1 cellular context compared by ENCODE assay signal in genomic region chr19:19224852-19225494, GRCh38.
A peak's percentile ranks its signal among the peaks of the same experiment; 100 is the strongest.
TF ChIP-seq lines count a peak whose summit lies in the region.

No MANE protein-coding gene starts in this region.

TF ChIP-seq in HepG2, 621 proteins besides CTCF, POLR2A, EP300 and RAD21 (continued from another document and continues in another):
- TF ChIP-seq FUBP1 (CRISPR knock-in tag; IDR thresholded peaks at IDR 0.05; ENCODE audit: borderline replicate concordance) (no peak), HMGXB3 (CRISPR knock-in tag; IDR thresholded peaks at IDR 0.05; ENCODE audit: borderline replicate concordance) (no peak), KAT8 (CRISPR knock-in tag; IDR thresholded peaks at IDR 0.05) (peak; percentile 25; the same call in 1 of the 2 replicates), ZMYM2 (CRISPR knock-in tag; IDR thresholded peaks at IDR 0.05) (0 out of 2 replicates have a peak, but pooled peaks have one; percentile 20), PTBP1 (IDR thresholded peaks at IDR 0.05; ENCODE audit: low read depth, low read length, poor library complexity, severe bottlenecking) (no peak), GPN1 (CRISPR knock-in tag; IDR thresholded peaks at IDR 0.05; ENCODE audit: borderline replicate concordance) (no peak), ZNF501 (CRISPR knock-in tag; IDR thresholded peaks at IDR 0.05) (peak; percentile 73), NFE2 (CRISPR knock-in tag; IDR thresholded peaks at IDR 0.05) (no peak), ZMAT5 (CRISPR knock-in tag; IDR thresholded peaks at IDR 0.05; ENCODE audit: borderline replicate concordance, low read depth) (no peak), IRF1 (CRISPR knock-in tag; IDR thresholded peaks at IDR 0.05; ENCODE audit: low read depth) (peak; percentile 88; the same call in 1 of the 2 replicates), POLR2AphosphoS5 (IDR thresholded peaks at IDR 0.05; ENCODE audit: low read depth, low read length) (no peak), ZNF878 (CRISPR knock-in tag; IDR thresholded peaks at IDR 0.05) (no peak), JDP2 (CRISPR knock-in tag; IDR thresholded peaks at IDR 0.05; ENCODE audit: borderline replicate concordance) (no peak), ZNF839 (CRISPR knock-in tag; IDR thresholded peaks at IDR 0.05; ENCODE audit: borderline replicate concordance) (no peak), ZNF567 (CRISPR knock-in tag; IDR thresholded peaks at IDR 0.05; ENCODE audit: borderline replicate concordance) (no peak), ZNF326 (CRISPR knock-in tag; IDR thresholded peaks at IDR 0.05; ENCODE audit: borderline replicate concordance) (no peak), TP53 (CRISPR knock-in tag; conservative IDR thresholded peaks at IDR 0.05) (no peak), ZNF260 (CRISPR knock-in tag; IDR thresholded peaks at IDR 0.05; ENCODE audit: borderline replicate concordance, low read depth) (no peak), NFE2L2 (IDR thresholded peaks at IDR 0.05; ENCODE audit: low read length) (no peak), NR1H2 (CRISPR knock-in tag; IDR thresholded peaks at IDR 0.05; ENCODE audit: borderline replicate concordance, low read depth) (peak; percentile 58; the same call in 1 of the 2 replicates), ZNF121 (CRISPR knock-in tag; IDR thresholded peaks at IDR 0.05) (peak; percentile 61; the same call in 1 of the 2 replicates), WIZ (CRISPR knock-in tag; IDR thresholded peaks at IDR 0.05) (no peak), ZNF44 (CRISPR knock-in tag; IDR thresholded peaks at IDR 0.05) (no peak), ARID4A (CRISPR knock-in tag; IDR thresholded peaks at IDR 0.05; ENCODE audit: borderline replicate concordance) (peak; percentile 70; the same call in 1 of the 2 replicates), ZBTB43 (CRISPR knock-in tag; conservative IDR thresholded peaks at IDR 0.05) (no peak), ZNF441 (CRISPR knock-in tag; IDR thresholded peaks at IDR 0.05; ENCODE audit: borderline replicate concordance) (no peak), ZNF446 (CRISPR knock-in tag; IDR thresholded peaks at IDR 0.05) (no peak), HOMEZ (CRISPR knock-in tag; IDR thresholded peaks at IDR 0.05; ENCODE audit: low read depth) (no peak), MYC (CRISPR knock-in tag; IDR thresholded peaks at IDR 0.05; ENCODE audit: borderline replicate concordance) (peak; percentile 65; the same call in 1 of the 2 replicates), CAMTA2 (CRISPR knock-in tag; IDR thresholded peaks at IDR 0.05; ENCODE audit: borderline replicate concordance) (no peak), ZNF768 (CRISPR knock-in tag; IDR thresholded peaks at IDR 0.05) (0 out of 2 replicates have a peak, but pooled peaks have one; percentile 62), ZNF790 (CRISPR knock-in tag; IDR thresholded peaks at IDR 0.05; ENCODE audit: borderline replicate concordance) (no peak), CREBL2 (CRISPR knock-in tag; IDR thresholded peaks at IDR 0.05; ENCODE audit: borderline replicate concordance) (no peak), NR2C2 (CRISPR knock-in tag; IDR thresholded peaks at IDR 0.05; ENCODE audit: borderline replicate concordance) (peak; percentile 58), GATA4 (IDR thresholded peaks at IDR 0.05; ENCODE audit: borderline replicate concordance, low read depth) (no peak), TBX2 (CRISPR knock-in tag; IDR thresholded peaks at IDR 0.05; ENCODE audit: borderline replicate concordance) (no peak), ZNF800 (CRISPR knock-in tag; IDR thresholded peaks at IDR 0.05) (peak; percentile 78; the same call in 1 of the 2 replicates), HNRNPUL1 (IDR thresholded peaks at IDR 0.05; ENCODE audit: low read depth, low read length) (no peak), KLF13 (CRISPR knock-in tag; IDR thresholded peaks at IDR 0.05) (no peak), ZBED4 (CRISPR knock-in tag; IDR thresholded peaks at IDR 0.05; ENCODE audit: borderline replicate concordance) (no peak)
